11 cellular contexts compared by ENCODE assay signal in genomic region chr16:46691720-46692119, GRCh38. TPM values are rescaled to one million over a fixed set of nuclear protein-coding genes. Genes with fewer than 3 reads are reported as not detected.
A peak's percentile ranks its signal among the peaks of the same experiment; 100 is the strongest.
DNase-seq lines count a peak whose midpoint lies in the region; ATAC-seq and TF ChIP-seq lines count a peak whose summit lies in the region.
"Had no signal": no experiment of that assay in that cellular context is flagged by ENCODE, and none has a peak within 500 bp of the region (broad histone marks: within the 10 kb centered on the region; RNA-seq: fewer than 3 reads in every experiment).

No MANE protein-coding gene starts in this region.

- H3K36me3 Mint-ChIP-seq in activated CD4-positive, alpha-beta T cell treated with anti-CD3 and anti-CD28 coated beads, Interleukin-2, amount 10 ng/mL, durations not matched to agents 24 days and 14 days (ENCODE audit: low read depth), result peaks cover 30% of the 10 kb centered on the region
- peaks cover 7% of the 10 kb centered on the region for H3K36me3 Mint-ChIP-seq in central memory CD8-positive, alpha-beta T cell (ENCODE audit: insufficient read depth)
- peaks cover 29% of the 10 kb centered on the region for H3K36me3 Mint-ChIP-seq in neural progenitor cell
- H3K36me3 Mint-ChIP-seq in osteocyte (ENCODE audit: unreplicated experiment), result peaks cover 4% of the 10 kb centered on the region

- H3K4me3 Mint-ChIP-seq in activated CD4-positive, alpha-beta T cell treated with anti-CD3 and anti-CD28 coated beads, Interleukin-2, amount 10 ng/mL, durations not matched to agents 24 days and 14 days, result no peak overlapping the region
- peak overlapping the region; percentile 40 for H3K4me3 Mint-ChIP-seq in central memory CD8-positive, alpha-beta T cell
- H3K4me3 Mint-ChIP-seq in neural progenitor cell, result no peak overlapping the region
- H3K4me3 Mint-ChIP-seq in osteocyte (ENCODE audit: unreplicated experiment), result no peak overlapping the region

- peaks cover 27% of the 10 kb centered on the region for H3K4me1 ChIP-seq in KMS-11 (ENCODE audit: low read depth, poor library complexity, severe bottlenecking)
- peaks cover 28% of the 10 kb centered on the region for H3K4me1 ChIP-seq in neural progenitor cell

- peaks cover 42% of the 10 kb centered on the region for H3K79me2 ChIP-seq in KMS-11 (ENCODE audit: insufficient read depth, low read depth)
- H3K79me2 ChIP-seq in neural progenitor cell (ENCODE audit: low read depth), result peaks cover 65% of the 10 kb centered on the region

- DNase-seq in activated CD4-positive, alpha-beta T cell treated with anti-CD3 and anti-CD28 coated beads, Interleukin-2, amount 10 ng/mL, durations not matched to agents 24 days and 14 days, result peak; percentile 37
- no peak for DNase-seq in activated CD4-positive, alpha-beta T cell treated with anti-CD3 and anti-CD28 coated beads for 48 hours
- no peak for DNase-seq in central memory CD8-positive, alpha-beta T cell (ENCODE audit: low spot score in 2 of 2)
- DNase-seq in neural progenitor cell (ENCODE audit: low spot score), result no peak
- DNase-seq in NCI-H2029 treated with DMSO at 0.1 percent for 48 hours (lab: John Stamatoyannopoulos, UW), result no peak
- no peak for DNase-seq in osteocyte (ENCODE audit: extremely low spot score, unreplicated experiment)
- DNase-seq: activated CD8-positive, alpha-beta memory T cell treated with anti-CD3 and anti-CD28 coated beads, Interleukin-2, amount 50 U/mL, for 4 hours; cerebellar nuclear complex; small intestine had no signal

- no peak overlapping the region for H3K27ac Mint-ChIP-seq in activated CD4-positive, alpha-beta T cell treated with anti-CD3 and anti-CD28 coated beads, Interleukin-2, amount 10 ng/mL, durations not matched to agents 24 days and 14 days
- H3K27ac Mint-ChIP-seq in central memory CD8-positive, alpha-beta T cell (ENCODE audit: low read depth), result no peak overlapping the region
- H3K27ac Mint-ChIP-seq in neural progenitor cell, result no peak overlapping the region
- no peak overlapping the region for H3K27ac Mint-ChIP-seq in osteocyte (ENCODE audit: unreplicated experiment)

- H3K4me2 ChIP-seq in KMS-11 (peak overlapping the region; percentile 71), neural progenitor cell (peak overlapping the region; percentile 92)

- no peak overlapping the region for H3K9ac ChIP-seq in KMS-11
- H3K9ac ChIP-seq in neural progenitor cell, result no peak overlapping the region

- intact Hi-C loops in activated CD4-positive, alpha-beta T cell treated with anti-CD3 and anti-CD28 coated beads, Interleukin-2, amount 10 ng/mL, durations not matched to agents 24 days and 14 days (cut with micrococcal nuclease), result no loop called here

- H4K20me1 ChIP-seq in KMS-11 (ENCODE audit: insufficient read depth) (0 out of 2 replicates have a peak, but pooled peaks cover 4% of the 10 kb centered on the region), neural progenitor cell (ENCODE audit: low read depth) (peaks cover 52% of the 10 kb centered on the region)

- peaks cover 56% of the 10 kb centered on the region for H3F3A ChIP-seq in neural progenitor cell (ENCODE audit: low read depth)

- no peaks in the 10 kb centered on the region for H3K9me3 Mint-ChIP-seq in activated CD4-positive, alpha-beta T cell treated with anti-CD3 and anti-CD28 coated beads, Interleukin-2, amount 10 ng/mL, durations not matched to agents 24 days and 14 days
- no peaks in the 10 kb centered on the region for H3K9me3 Mint-ChIP-seq in central memory CD8-positive, alpha-beta T cell
- H3K9me3 Mint-ChIP-seq in neural progenitor cell (no peaks in the 10 kb centered on the region), osteocyte (ENCODE audit: unreplicated experiment) (no peaks in the 10 kb centered on the region)

- H3K4me3 ChIP-seq in KMS-11 (IDR thresholded peaks at IDR 0.05; ENCODE audit: insufficient read depth, low read depth, low read length) (no peak overlapping the region), neural progenitor cell (peak overlapping the region; percentile 73)

- H3K27ac ChIP-seq in KMS-11 (no peak overlapping the region), neural progenitor cell (no peak overlapping the region)

- no peaks in the 10 kb centered on the region for H3K27me3 Mint-ChIP-seq in activated CD4-positive, alpha-beta T cell treated with anti-CD3 and anti-CD28 coated beads, Interleukin-2, amount 10 ng/mL, durations not matched to agents 24 days and 14 days
- H3K27me3 Mint-ChIP-seq in central memory CD8-positive, alpha-beta T cell, result no peaks in the 10 kb centered on the region
- H3K27me3 Mint-ChIP-seq in neural progenitor cell (ENCODE audit: insufficient read depth, low read depth) (peaks cover 2% of the 10 kb centered on the region), osteocyte (ENCODE audit: unreplicated experiment) (no peaks in the 10 kb centered on the region)

- no peaks in the 10 kb centered on the region for H3K9me3 ChIP-seq in neural progenitor cell (ENCODE audit: low read depth)

- H3K27me3 ChIP-seq in KMS-11 (ENCODE audit: insufficient read depth, low read depth), result no peaks in the 10 kb centered on the region
- no peaks in the 10 kb centered on the region for H3K27me3 ChIP-seq in neural progenitor cell

- peaks cover 29% of the 10 kb centered on the region for H3K4me1 Mint-ChIP-seq in activated CD4-positive, alpha-beta T cell treated with anti-CD3 and anti-CD28 coated beads, Interleukin-2, amount 10 ng/mL, durations not matched to agents 24 days and 14 days
- peaks cover 22% of the 10 kb centered on the region for H3K4me1 Mint-ChIP-seq in central memory CD8-positive, alpha-beta T cell
- H3K4me1 Mint-ChIP-seq in neural progenitor cell, result peaks cover 41% of the 10 kb centered on the region
- peaks cover 15% of the 10 kb centered on the region for H3K4me1 Mint-ChIP-seq in osteocyte (ENCODE audit: unreplicated experiment)

- TF ChIP-seq CTCF in KMS-11 (conservative IDR thresholded peaks at IDR 0.05; ENCODE audit: low read depth, low read length), result no peak
- TF ChIP-seq CTCF in neural progenitor cell (IDR thresholded peaks at IDR 0.05), result no peak
- no peak for TF ChIP-seq CTCF in osteocyte (IDR thresholded peaks at IDR 0.05)

- H2AFZ ChIP-seq in KMS-11 (ENCODE audit: low read depth) (no peak overlapping the region), neural progenitor cell (replicated peaks) (no peak overlapping the region)

- H3K36me3 ChIP-seq in KMS-11 (ENCODE audit: insufficient read depth) (peaks cover 11% of the 10 kb centered on the region; the same call in 1 of the 2 replicates), neural progenitor cell (peaks cover 24% of the 10 kb centered on the region)

- ATAC-seq in central memory CD8-positive, alpha-beta T cell (replicated peaks; ENCODE audit: extremely low read depth, poor library complexity, severe bottlenecking), result no peak
- ATAC-seq in HG02870 (IDR thresholded peaks at IDR 0.05; ENCODE audit: unreplicated experiment), result no peak

RNA-seq across cellular contexts. Expression of gene ORC6, which starts 2.3 kb away (rescaled TPM):
- total RNA-seq in activated CD4-positive, alpha-beta T cell treated with anti-CD3 and anti-CD28 coated beads, Interleukin-2, amount 10 ng/mL, durations not matched to agents 24 days and 14 days, result 64.3 and 66.3 TPM in 2 replicates
- total RNA-seq in neural progenitor cell (ENCODE audit: low replicate concordance) (95.3 and 122 TPM in 2 replicates), osteocyte (8.5 and 8.8 TPM in 2 replicates)

RNA-seq across cellular contexts. Expression of gene VPS35, which starts 2.7 kb away (rescaled TPM):
- 89.6 and 95.4 TPM in 2 replicates for total RNA-seq in activated CD4-positive, alpha-beta T cell treated with anti-CD3 and anti-CD28 coated beads, Interleukin-2, amount 10 ng/mL, durations not matched to agents 24 days and 14 days
- 89.7 and 115 TPM in 2 replicates for total RNA-seq in neural progenitor cell (ENCODE audit: low replicate concordance)
- 103 and 109 TPM in 2 replicates for total RNA-seq in osteocyte

RNA-seq across cellular contexts. Expression of gene MYLK3, which starts 56.4 kb away (rescaled TPM):
- 0.23 and 1.0 TPM in 2 replicates for total RNA-seq in activated CD4-positive, alpha-beta T cell treated with anti-CD3 and anti-CD28 coated beads, Interleukin-2, amount 10 ng/mL, durations not matched to agents 24 days and 14 days
- total RNA-seq in neural progenitor cell (ENCODE audit: low replicate concordance) (0.28 and 1.6 TPM in 2 replicates), osteocyte (0.24 and 0.42 TPM in 2 replicates)
